In genomic region chr14:50667491-50668007, GRCh38 we compare ENCODE assay signal across 8 cellular contexts. TPM values are rescaled to one million over a fixed set of nuclear protein-coding genes. Genes with fewer than 3 reads are reported as not detected.
DNase-seq lines count a peak whose midpoint lies in the region; ATAC-seq, FAIRE-seq and TF ChIP-seq lines count a peak whose summit lies in the region.

No MANE protein-coding gene starts in this region.

- peak; percentile 23 for TF ChIP-seq CTCF in DOHH2 (IDR thresholded peaks at IDR 0.05; ENCODE audit: low read depth, low read length, poor library complexity, severe bottlenecking)
- TF ChIP-seq CTCF in esophagus squamous epithelium (IDR thresholded peaks at IDR 0.05), result no peak
- TF ChIP-seq CTCF in pancreas (IDR thresholded peaks at IDR 0.05), result no peak

- H3K4me3 ChIP-seq in DOHH2 (ENCODE audit: low read length) (peak overlapping the region; percentile 86), esophagus squamous epithelium (peak overlapping the region; percentile 59 to 81 (median 80)), pancreas (peak overlapping the region; percentile 68 to 96 (median 89))

- H3K4me2 ChIP-seq in DOHH2 (ENCODE audit: low read length), result peak overlapping the region; percentile 80

- H3K27ac ChIP-seq in DOHH2 (ENCODE audit: low read depth, low read length), result peak overlapping the region; percentile 24
- peak overlapping the region; percentile 90 to 96 (median 92) for H3K27ac ChIP-seq in esophagus squamous epithelium
- peak overlapping the region; percentile 92 to 99 (median 98) for H3K27ac ChIP-seq in pancreas

- H3K27ac Mint-ChIP-seq in activated CD4-positive, alpha-beta T cell treated with anti-CD3 and anti-CD28 coated beads, Interleukin-2, amount 10 ng/mL, durations not matched to agents 7 days and 5 days, result peak overlapping the region; percentile 65

- WGBS in esophagus squamous epithelium, 2 donors, result 1% methylated on average over 23 to 30 of the region's 30 CpGs
- 0 to 1% methylated on average over 30 of the region's 30 CpGs for WGBS in pancreas, 2 donors

- H3K9me3 ChIP-seq in DOHH2 (ENCODE audit: control insufficient read depth, insufficient read depth, low read length), result no peaks in the 10 kb centered on the region
- H3K9me3 ChIP-seq in esophagus squamous epithelium, result no peaks in the 10 kb centered on the region
- no peaks in the 10 kb centered on the region for H3K9me3 ChIP-seq in pancreas

- H3K4me3 Mint-ChIP-seq in activated CD4-positive, alpha-beta T cell treated with anti-CD3 and anti-CD28 coated beads, Interleukin-2, amount 10 ng/mL, durations not matched to agents 7 days and 5 days, result no peak overlapping the region

- no peaks in the 10 kb centered on the region for H3K9me2 ChIP-seq in DOHH2 (replicated peaks; ENCODE audit: control insufficient read depth, low read length)

- CTCF ChIA-PET in activated CD4-positive, alpha-beta T cell treated with anti-CD3 and anti-CD28 coated beads, Interleukin-2, amount 10 ng/mL, durations not matched to agents 7 days and 5 days (lab: Charles Lee), result interaction anchor here (1.0 kb wide), 1 partner anchor 106 kb away, joined by 3 read pairs; no protein-coding TSS in a partner anchor

- H3K9me3 Mint-ChIP-seq in activated CD4-positive, alpha-beta T cell treated with anti-CD3 and anti-CD28 coated beads, Interleukin-2, amount 10 ng/mL, durations not matched to agents 7 days and 5 days, result no peaks in the 10 kb centered on the region

- H4K20me1 ChIP-seq in DOHH2 (ENCODE audit: control insufficient read depth, insufficient read depth, low read depth, low read length), result no peaks in the 10 kb centered on the region

- no peak for TF ChIP-seq POLR2A in esophagus squamous epithelium (IDR thresholded peaks at IDR 0.05)

- intact Hi-C loops in esophagus squamous epithelium (cut with DNase I), result no loop called here
- intact Hi-C loops in pancreas (cut with DNase I), result no loop called here

- H3K79me2 ChIP-seq in DOHH2 (ENCODE audit: control insufficient read depth, low read length), result peaks cover 36% of the 10 kb centered on the region

- peaks cover 2% of the 10 kb centered on the region for H3K27me3 Mint-ChIP-seq in activated CD4-positive, alpha-beta T cell treated with anti-CD3 and anti-CD28 coated beads, Interleukin-2, amount 10 ng/mL, durations not matched to agents 7 days and 5 days

- H3K4me1 Mint-ChIP-seq in activated CD4-positive, alpha-beta T cell treated with anti-CD3 and anti-CD28 coated beads, Interleukin-2, amount 10 ng/mL, durations not matched to agents 7 days and 5 days, result peaks cover 14% of the 10 kb centered on the region

- H3K36me3 ChIP-seq in DOHH2 (ENCODE audit: control insufficient read depth, low read length) (peaks cover 13% of the 10 kb centered on the region), esophagus squamous epithelium (peaks cover 0 to 13% (median 0%) of the 10 kb centered on the region in 3 donors), pancreas (peaks cover 0 to 9% (median 0%) of the 10 kb centered on the region in 3 donors)

- ATAC-seq in GM19397 (IDR thresholded peaks at IDR 0.05; ENCODE audit: unreplicated experiment), result peak; percentile 52
- peak; percentile 43 for ATAC-seq in HG03460 (IDR thresholded peaks at IDR 0.05; ENCODE audit: unreplicated experiment)
- peak; percentile 53 to 69 (median 56) for ATAC-seq in pancreas

- peak; percentile 18 for DNase-seq in activated CD4-positive, alpha-beta T cell treated with anti-CD3 and anti-CD28 coated beads, Interleukin-2, amount 10 ng/mL, durations not matched to agents 7 days and 5 days
- DNase-seq in esophagus squamous epithelium (lab: John Stamatoyannopoulos, UW) (no peak), pancreas (peak in 5 of 6 donors; percentile 43 to 75 (median 53)), CD1c-positive myeloid dendritic cell (ENCODE audit: extremely low spot score) (no peak), DMS53 treated with DMSO at 0.1 percent for 48 hours (lab: John Stamatoyannopoulos, UW; ENCODE audit: unreplicated experiment) (no peak)

- peaks cover 9% of the 10 kb centered on the region; the same call in 1 of the 2 replicates for H3F3A ChIP-seq in DOHH2 (ENCODE audit: control insufficient read depth, insufficient read depth)

- H3K4me1 ChIP-seq in DOHH2 (ENCODE audit: control insufficient read depth, low read length), result peaks cover 43% of the 10 kb centered on the region
- peaks cover 0 to 48% (median 0%) of the 10 kb centered on the region in 3 donors for H3K4me1 ChIP-seq in esophagus squamous epithelium
- peaks cover 4 to 16% (median 11%) of the 10 kb centered on the region in 3 donors for H3K4me1 ChIP-seq in pancreas

- peaks cover 3% of the 10 kb centered on the region for H3K36me3 Mint-ChIP-seq in activated CD4-positive, alpha-beta T cell treated with anti-CD3 and anti-CD28 coated beads, Interleukin-2, amount 10 ng/mL, durations not matched to agents 7 days and 5 days (ENCODE audit: low read depth)

- H3K27me3 ChIP-seq in DOHH2 (ENCODE audit: control insufficient read depth, low read length) (no peaks in the 10 kb centered on the region), esophagus squamous epithelium (no peaks in the 10 kb centered on the region), pancreas (no peaks in the 10 kb centered on the region)

- POLR2A ChIA-PET in activated CD4-positive, alpha-beta T cell treated with anti-CD3 and anti-CD28 coated beads, Interleukin-2, amount 10 ng/mL, durations not matched to agents 7 days and 5 days (lab: Charles Lee), result interaction anchor here (0.6 kb wide), 1 partner anchor 578 kb away, joined by 3 read pairs; no protein-coding TSS in a partner anchor

- no peak for FAIRE-seq in pancreas (lab: Jason Lieb, UNC)

RNA-seq across cellular contexts. Expression of gene SAV1, which starts 0.6 kb away (rescaled TPM):
- total RNA-seq in activated CD4-positive, alpha-beta T cell treated with anti-CD3 and anti-CD28 coated beads, Interleukin-2, amount 10 ng/mL, durations not matched to agents 7 days and 5 days, result 1 to 10 TPM; 3.4 to 3.9 TPM
- total RNA-seq in esophagus squamous epithelium, result 10 to 100 TPM; 13.5 to 25.0 (median 19.2) TPM
- total RNA-seq in pancreas, result 10 to 100 TPM; 32.6 to 49.2 (median 38.5) TPM
- polyA plus RNA-seq in pancreas, result 10 to 100 TPM; 14.8 to 19.5 TPM

Comparison
In these comparisons a context has a peak if more than half of its experiments do, and no peak if none do; other contexts are left out.
1. H3K27ac ChIP-seq: peak in every context shown above with its lines; median percentile 98 in pancreas; 92 in esophagus squamous epithelium; 24 in DOHH2.
2. DNase-seq: peak in activated CD4-positive, alpha-beta T cell treated with anti-CD3 and anti-CD28 coated beads, Interleukin-2, amount 10 ng/mL, durations not matched to agents 7 days and 5 days (single experiment) and pancreas (5 of 6); none in esophagus squamous epithelium (single experiment), CD1c-positive myeloid dendritic cell (single experiment) and DMS53 treated with DMSO at 0.1 percent for 48 hours (single experiment).
3. Peak in every context shown above with its lines, with median percentiles within 50 percentile points of each other: H3K4me3 ChIP-seq and ATAC-seq.